ENCODE assay signal across 23 cellular contexts in the genomic region with DNA sequence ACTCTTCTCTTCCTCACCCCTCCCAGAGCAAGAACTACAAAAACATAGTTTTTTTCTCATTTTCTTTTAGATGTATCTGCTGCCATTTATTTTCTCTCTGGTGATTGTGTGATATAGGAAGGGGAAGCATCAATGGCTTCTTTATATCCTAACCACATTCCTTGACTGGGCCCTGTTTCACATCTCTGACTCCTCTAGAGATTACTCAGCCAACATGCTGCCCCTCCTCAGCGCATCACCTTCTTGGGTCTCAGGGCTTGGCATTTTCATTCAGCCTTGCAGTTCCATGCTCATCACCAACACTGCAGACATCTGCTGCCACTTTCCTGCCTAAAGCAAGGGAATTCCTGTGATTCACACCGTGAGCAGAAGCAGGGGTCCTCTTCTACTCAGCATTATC.
"Had no signal": no experiment of that assay in that cellular context is flagged by ENCODE, and none has a peak within 500 bp of the region (broad histone marks: within the 10 kb centered on the region; RNA-seq: fewer than 3 reads in every experiment).

No MANE protein-coding gene starts in this region.

- H3K9me3 ChIP-seq: esophagus muscularis mucosa, lower lobe of right lung, sigmoid colon, tibial artery had no signal

- H3K9me3 Mint-ChIP-seq: dendritic cell treated with granulocyte-macrophage colony-stimulating factor and Interleukin-4, amounts not matched to agents 40 ng/mL and 50 ng/mL, for 4 days; mesothelial cell of epicardium; T-cell had no signal

- H3K4me3 ChIP-seq: cardiac muscle cell, esophagus muscularis mucosa, hepatocyte, lower lobe of right lung, sigmoid colon, tibial artery had no signal

- DNase-seq: activated CD4-positive, alpha-beta T cell treated with anti-CD3 and anti-CD28 coated beads for 48 hours; activated CD4-positive, CD25-positive, alpha-beta regulatory T cell; activated CD8-positive, alpha-beta memory T cell treated with anti-CD3 and anti-CD28 coated beads, Interleukin-2, amount 50 U/mL, for 4 hours; activated gamma-delta T cell; activated T-cell treated with anti-CD3 and anti-CD28 coated beads, Interleukin-2, amount 50 U/mL, for 48 hours; effector CD8-positive, alpha-beta T cell; left colon; lower lobe of right lung; nucleus accumbens; sigmoid colon; stimulated activated CD4-positive, alpha-beta T cell treated with anti-CD3 and anti-CD28 coated beads, Interleukin-4, amount 100 ng/mL, for 4 hours; stimulated activated naive CD4-positive, alpha-beta T cell; substantia nigra; T-cell; T-helper 9 cell; tibial artery had no signal

- H3K36me3 ChIP-seq: cardiac muscle cell, esophagus muscularis mucosa, lower lobe of right lung, sigmoid colon, tibial artery had no signal

- H3K4me1 Mint-ChIP-seq: activated naive CD4-positive, alpha-beta T cell treated with anti-CD3 and anti-CD28 coated beads, Interleukin-2, amount 50 U/mL, for 24 hours; nephron had no signal

- H3K27me3 ChIP-seq: cardiac muscle cell, esophagus muscularis mucosa, hepatocyte, sigmoid colon, tibial artery had no signal

- H3K27ac ChIP-seq: cardiac muscle cell, esophagus muscularis mucosa, hepatocyte, lower lobe of right lung, sigmoid colon, tibial artery had no signal

- H3K27ac Mint-ChIP-seq: activated naive CD4-positive, alpha-beta T cell treated with anti-CD3 and anti-CD28 coated beads, Interleukin-2, amount 50 U/mL, for 24 hours; dendritic cell treated with granulocyte-macrophage colony-stimulating factor and Interleukin-4, amounts not matched to agents 40 ng/mL and 50 ng/mL, for 4 days; mesothelial cell of epicardium; nephron; T-cell had no signal

- ATAC-seq: left colon, lower lobe of right lung, T-cell had no signal

- H3K36me3 Mint-ChIP-seq: activated naive CD4-positive, alpha-beta T cell treated with anti-CD3 and anti-CD28 coated beads, Interleukin-2, amount 50 U/mL, for 24 hours; mesothelial cell of epicardium; T-cell had no signal

- H3K4me3 Mint-ChIP-seq: activated naive CD4-positive, alpha-beta T cell treated with anti-CD3 and anti-CD28 coated beads, Interleukin-2, amount 50 U/mL, for 24 hours; dendritic cell treated with granulocyte-macrophage colony-stimulating factor and Interleukin-4, amounts not matched to agents 40 ng/mL and 50 ng/mL, for 4 days; mesothelial cell of epicardium; nephron; T-cell had no signal

- H3K4me1 ChIP-seq: lower lobe of right lung, sigmoid colon, tibial artery had no signal
